In the genomic region with DNA sequence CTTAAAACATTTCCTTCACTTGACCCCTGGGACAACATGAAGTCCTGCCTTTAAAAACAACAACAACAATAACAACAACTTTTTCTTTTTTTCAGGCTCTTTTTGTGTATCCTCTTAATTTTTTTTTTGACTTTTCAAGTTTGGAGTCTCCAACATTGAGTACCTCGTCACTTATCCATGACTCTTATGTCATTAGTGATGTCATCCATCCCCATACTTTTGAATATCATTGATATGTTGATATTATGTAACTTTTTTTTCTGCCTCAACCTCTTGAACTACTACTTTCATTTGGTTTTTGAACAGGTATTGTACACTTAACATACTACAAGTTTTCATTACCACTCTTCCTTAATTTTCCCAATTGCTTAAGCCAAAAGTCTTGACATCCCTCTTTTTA, we compare ENCODE assay signal across 2 cellular contexts.
TF ChIP-seq lines count a peak whose summit lies in the region.

No MANE protein-coding gene starts in this region.

TF ChIP-seq in HepG2, 621 proteins besides CTCF, POLR2A, EP300 and RAD21 (continued from another document):
- TF ChIP-seq ZNF574 (CRISPR knock-in tag; IDR thresholded peaks at IDR 0.05) (no peak), ZNF350 (CRISPR knock-in tag; IDR thresholded peaks at IDR 0.05; ENCODE audit: borderline replicate concordance, low read depth) (no peak), HOXA7 (CRISPR knock-in tag; IDR thresholded peaks at IDR 0.05) (no peak), ATF7 (IDR thresholded peaks at IDR 0.05) (peak; percentile 79), ATF7 (CRISPR knock-in tag; IDR thresholded peaks at IDR 0.05) (no peak), NFKBIZ (CRISPR knock-in tag; IDR thresholded peaks at IDR 0.05) (no peak), ZNF616 (CRISPR knock-in tag; IDR thresholded peaks at IDR 0.05; ENCODE audit: low read depth) (no peak), ZSCAN5A (CRISPR knock-in tag; IDR thresholded peaks at IDR 0.05; ENCODE audit: borderline replicate concordance) (no peak), ZNF83 (CRISPR knock-in tag; IDR thresholded peaks at IDR 0.05; ENCODE audit: borderline replicate concordance) (no peak), ZNF281 (CRISPR knock-in tag; IDR thresholded peaks at IDR 0.05; ENCODE audit: borderline replicate concordance) (no peak), NCOA1 (CRISPR knock-in tag; IDR thresholded peaks at IDR 0.05) (no peak), ZNF766 (CRISPR knock-in tag; IDR thresholded peaks at IDR 0.05; ENCODE audit: borderline replicate concordance) (no peak), ZNF136 (CRISPR knock-in tag; IDR thresholded peaks at IDR 0.05; ENCODE audit: low read depth) (no peak), SETDB1 (CRISPR knock-in tag; IDR thresholded peaks at IDR 0.05; ENCODE audit: borderline replicate concordance) (no peak)
- TF ChIP-seq, protein P1, sequence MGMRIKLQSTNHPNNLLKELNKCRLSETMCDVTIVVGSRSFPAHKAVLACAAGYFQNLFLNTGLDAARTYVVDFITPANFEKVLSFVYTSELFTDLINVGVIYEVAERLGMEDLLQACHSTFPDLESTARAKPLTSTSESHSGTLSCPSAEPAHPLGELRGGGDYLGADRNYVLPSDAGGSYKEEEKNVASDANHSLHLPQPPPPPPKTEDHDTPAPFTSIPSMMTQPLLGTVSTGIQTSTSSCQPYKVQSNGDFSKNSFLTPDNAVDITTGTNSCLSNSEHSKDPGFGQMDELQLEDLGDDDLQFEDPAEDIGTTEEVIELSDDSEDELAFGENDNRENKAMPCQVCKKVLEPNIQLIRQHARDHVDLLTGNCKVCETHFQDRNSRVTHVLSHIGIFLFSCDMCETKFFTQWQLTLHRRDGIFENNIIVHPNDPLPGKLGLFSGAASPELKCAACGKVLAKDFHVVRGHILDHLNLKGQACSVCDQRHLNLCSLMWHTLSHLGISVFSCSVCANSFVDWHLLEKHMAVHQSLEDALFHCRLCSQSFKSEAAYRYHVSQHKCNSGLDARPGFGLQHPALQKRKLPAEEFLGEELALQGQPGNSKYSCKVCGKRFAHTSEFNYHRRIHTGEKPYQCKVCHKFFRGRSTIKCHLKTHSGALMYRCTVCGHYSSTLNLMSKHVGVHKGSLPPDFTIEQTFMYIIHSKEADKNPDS (CRISPR knock-in tag; IDR thresholded peaks at IDR 0.05): no peak
- TF ChIP-seq, protein P2, sequence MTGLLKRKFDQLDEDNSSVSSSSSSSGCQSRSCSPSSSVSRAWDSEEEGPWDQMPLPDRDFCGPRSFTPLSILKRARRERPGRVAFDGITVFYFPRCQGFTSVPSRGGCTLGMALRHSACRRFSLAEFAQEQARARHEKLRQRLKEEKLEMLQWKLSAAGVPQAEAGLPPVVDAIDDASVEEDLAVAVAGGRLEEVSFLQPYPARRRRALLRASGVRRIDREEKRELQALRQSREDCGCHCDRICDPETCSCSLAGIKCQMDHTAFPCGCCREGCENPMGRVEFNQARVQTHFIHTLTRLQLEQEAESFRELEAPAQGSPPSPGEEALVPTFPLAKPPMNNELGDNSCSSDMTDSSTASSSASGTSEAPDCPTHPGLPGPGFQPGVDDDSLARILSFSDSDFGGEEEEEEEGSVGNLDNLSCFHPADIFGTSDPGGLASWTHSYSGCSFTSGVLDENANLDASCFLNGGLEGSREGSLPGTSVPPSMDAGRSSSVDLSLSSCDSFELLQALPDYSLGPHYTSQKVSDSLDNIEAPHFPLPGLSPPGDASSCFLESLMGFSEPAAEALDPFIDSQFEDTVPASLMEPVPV (CRISPR knock-in tag; IDR thresholded peaks at IDR 0.05): no peak
TF ChIP-seq in HepG2: peak in this region for 2.

TF ChIP-seq in HEK293, 187 proteins besides CTCF, POLR2A, EP300 and RAD21 (continued from another document):
- TF ChIP-seq ATF2 (tag by site-specific recombination; IDR thresholded peaks at IDR 0.05; ENCODE audit: low read depth): 0 out of 2 replicates have a peak, but pooled peaks have one; percentile 28
